10 cellular contexts compared by ENCODE assay signal in genomic region chr20:2986466-2986865, GRCh38. TPM values are rescaled to one million over a fixed set of nuclear protein-coding genes. Genes with fewer than 3 reads are reported as not detected.
DNase-seq lines count a peak whose midpoint lies in the region; ATAC-seq, FAIRE-seq and TF ChIP-seq lines count a peak whose summit lies in the region.
"Had no signal": no experiment of that assay in that cellular context is flagged by ENCODE, and none has a peak within 500 bp of the region (broad histone marks: within the 10 kb centered on the region; RNA-seq: fewer than 3 reads in every experiment).

No MANE protein-coding gene starts in this region.

- peak; percentile 20 for DNase-seq in A673 (ENCODE audit: low spot score)
- no peak for DNase-seq in HTR-8/SVneo (ENCODE audit: insufficient read length, low spot score)
- no peak for DNase-seq in lower lobe of right lung
- DNase-seq in cerebellar cortex (ENCODE audit: low spot score), result no peak
- DNase-seq in foreskin melanocyte, result no peak
- no peak for DNase-seq in LoVo (ENCODE audit: low spot score)
- DNase-seq: NCI-H2029 treated with DMSO at 0.1 percent for 48 hours had no signal

- no peaks in the 10 kb centered on the region for H3K9me3 Mint-ChIP-seq in activated T-helper 17 cell treated with anti-CD3 and anti-CD28 coated beads, Interleukin-2, amount 50 U/mL, for 72 hours

- no peak for TF ChIP-seq CTCF in A673 (conservative IDR thresholded peaks at IDR 0.05; ENCODE audit: low read depth, low read length)
- no peak for TF ChIP-seq CTCF in lower lobe of right lung (IDR thresholded peaks at IDR 0.05)

- POLR2A ChIA-PET in A673 (lab: Charles Lee; ENCODE audit: low non-redundant PET), result no interaction called here

- peaks cover 56% of the 10 kb centered on the region for H3K36me3 Mint-ChIP-seq in activated T-helper 17 cell treated with anti-CD3 and anti-CD28 coated beads, Interleukin-2, amount 50 U/mL, for 72 hours (ENCODE audit: low read depth)

- H3K36me3 ChIP-seq in A673 (ENCODE audit: insufficient read depth, low read length, poor library complexity, severe bottlenecking) (peaks cover 28% of the 10 kb centered on the region), lower lobe of right lung (peaks cover 57% of the 10 kb centered on the region)

- H3K27ac ChIP-seq in A673 (ENCODE audit: low read depth, low read length, poor library complexity, severe bottlenecking), result peak overlapping the region; percentile 10
- peak overlapping the region; percentile 1 for H3K27ac ChIP-seq in lower lobe of right lung

- no peak overlapping the region for H3K4me3 Mint-ChIP-seq in activated T-helper 17 cell treated with anti-CD3 and anti-CD28 coated beads, Interleukin-2, amount 50 U/mL, for 72 hours

- intact Hi-C loops in A673 (cut with micrococcal nuclease; ENCODE audit: unreplicated experiment), result no loop called here
- intact Hi-C loops in lower lobe of right lung (cut with DNase I), result no loop called here

- no peaks in the 10 kb centered on the region for H3K27me3 Mint-ChIP-seq in activated T-helper 17 cell treated with anti-CD3 and anti-CD28 coated beads, Interleukin-2, amount 50 U/mL, for 72 hours

- ATAC-seq in activated T-helper 17 cell treated with anti-CD3 and anti-CD28 coated beads, Interleukin-2, amount 50 U/mL, for 72 hours (replicated peaks), result peak; percentile 81
- ATAC-seq in lower lobe of right lung, result peak; percentile 72 to 78
- no peak for ATAC-seq in HG03565 (IDR thresholded peaks at IDR 0.05; ENCODE audit: unreplicated experiment)

- CTCF ChIA-PET in A673 (lab: Charles Lee), result no interaction called here

- no peaks in the 10 kb centered on the region for H3K27me3 ChIP-seq in A673 (replicated peaks; ENCODE audit: insufficient read depth, low read depth, low read length, poor library complexity)
- no peaks in the 10 kb centered on the region for H3K27me3 ChIP-seq in lower lobe of right lung (ENCODE audit: low read depth)

- no TSS peak for BruUV-seq in A673 (replicated peaks; lab: Mats Ljungman, UMichigan)

- H3K9me3 ChIP-seq in A673 (ENCODE audit: low read depth, low read length, poor library complexity, severe bottlenecking), result no peaks in the 10 kb centered on the region
- H3K9me3 ChIP-seq in lower lobe of right lung, result no peaks in the 10 kb centered on the region

- H3K4me1 ChIP-seq in A673 (ENCODE audit: insufficient read depth, low read length, poor library complexity, severe bottlenecking), result peaks cover 10% of the 10 kb centered on the region
- H3K4me1 ChIP-seq in lower lobe of right lung, result peaks cover 17% of the 10 kb centered on the region

- H3K4me3 ChIP-seq in A673 (ENCODE audit: low read depth, low read length, poor library complexity, severe bottlenecking), result no peak overlapping the region
- no peak overlapping the region for H3K4me3 ChIP-seq in lower lobe of right lung

- peak; percentile 59 for FAIRE-seq in HTR-8/SVneo (lab: Jason Lieb, UNC)
- FAIRE-seq: colon had no signal

- peaks cover 17% of the 10 kb centered on the region for H3K4me1 Mint-ChIP-seq in activated T-helper 17 cell treated with anti-CD3 and anti-CD28 coated beads, Interleukin-2, amount 50 U/mL, for 72 hours

- H3K27ac Mint-ChIP-seq in activated T-helper 17 cell treated with anti-CD3 and anti-CD28 coated beads, Interleukin-2, amount 50 U/mL, for 72 hours, result no peak overlapping the region

RNA-seq across cellular contexts. Expression of gene GNRH2, which starts 57.0 kb away (rescaled TPM):
- 0.85 and 1.5 TPM in 2 replicates for total RNA-seq in A673 (2021)
- 10 to 100 TPM in 1 of 2 donors, under 1 TPM in 1; 0.61 to 13.7 TPM for total RNA-seq in activated T-helper 17 cell treated with anti-CD3 and anti-CD28 coated beads, Interleukin-2, amount 50 U/mL, for 72 hours
- total RNA-seq in lower lobe of right lung, result not detected

RNA-seq across cellular contexts. Expression of gene MRPS26, which starts 59.4 kb away (rescaled TPM):
- total RNA-seq in A673 (2021), result 73.4 and 77.7 TPM in 2 replicates
- 10 to 100 TPM; 52.9 to 66.4 TPM for total RNA-seq in activated T-helper 17 cell treated with anti-CD3 and anti-CD28 coated beads, Interleukin-2, amount 50 U/mL, for 72 hours
- total RNA-seq in lower lobe of right lung, result 31.0 TPM
